In the genomic region with DNA sequence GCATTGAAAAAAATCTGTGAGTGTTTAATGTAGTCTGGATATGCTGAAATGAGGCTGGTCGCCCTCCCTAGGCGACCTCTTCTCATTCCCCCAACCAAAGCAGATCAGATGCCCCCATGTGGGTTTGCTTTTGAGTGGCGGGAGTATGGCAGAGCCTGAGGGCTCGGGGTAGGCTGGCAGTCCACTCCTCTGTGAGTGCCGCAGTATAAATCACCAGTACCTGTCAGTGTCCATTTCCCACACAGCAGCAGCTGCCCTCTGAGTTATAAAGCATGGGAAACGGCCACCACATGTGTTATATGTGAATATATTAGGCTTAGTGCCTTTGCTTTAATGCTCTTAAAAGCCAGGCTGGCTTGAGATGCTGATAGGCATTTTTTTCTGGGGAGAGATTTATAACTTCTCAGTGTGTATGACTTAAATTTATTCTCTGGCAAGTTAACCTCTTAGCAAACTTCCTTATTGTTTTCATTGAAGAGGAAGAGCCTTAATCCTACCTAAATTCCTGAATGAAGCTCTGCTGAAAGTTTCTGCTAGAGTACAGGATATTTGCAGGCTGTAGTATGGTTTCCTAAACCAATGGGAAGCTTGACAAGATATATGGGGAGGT, we compare ENCODE assay signal across 23 cellular contexts. TPM values are rescaled to one million over a fixed set of nuclear protein-coding genes. Genes with fewer than 3 reads are reported as not detected.
"Had no signal": no experiment of that assay in that cellular context is flagged by ENCODE, and none has a peak within 500 bp of the region (broad histone marks: within the 10 kb centered on the region; RNA-seq: fewer than 3 reads in every experiment).

No MANE protein-coding gene starts in this region.

- DNase-seq: activated CD4-positive, alpha-beta T cell treated with anti-CD3 and anti-CD28 coated beads for 4 hours; activated CD4-positive, alpha-beta T cell treated with anti-CD3 and anti-CD28 coated beads, Interleukin-2, amount 50 U/mL, for 4 hours; activated effector memory CD4-positive, alpha-beta T cell treated with Interleukin-2 at 50 U/mL for 16 hours; activated naive CD4-positive, alpha-beta T cell treated with anti-CD3 and anti-CD28 coated beads for 36 hours; activated naive CD8-positive, alpha-beta T cell treated with anti-CD3 and anti-CD28 coated beads for 36 hours; activated T-cell treated with anti-CD3 and anti-CD28 coated beads for 4 hours; activated T-cell treated with anti-CD3 and anti-CD28 coated beads, Interleukin-2, amount 50 U/mL, for 72 hours; adrenal gland; aorta; body of pancreas; cerebellar nuclear complex; colonic mucosa; effector memory CD4-positive, alpha-beta T cell; erythroblast; gastrocnemius medialis; glutamatergic neuron; left cardiac atrium; naive thymus-derived CD4-positive, alpha-beta T cell; right lobe of liver; stimulated activated CD4-positive, alpha-beta T cell treated with anti-CD3 and anti-CD28 coated beads, Interleukin-2, amount 100 ng/mL, for 48 hours; stimulated activated naive CD4-positive, alpha-beta T cell treated with Interleukin-2 at 50 U/mL for 16 hours had no signal

RNA-seq across cellular contexts. Expression of a gene that starts 3.8 kb away (rescaled TPM):
- total RNA-seq: activated naive CD4-positive, alpha-beta T cell treated with anti-CD3 and anti-CD28 coated beads for 36 hours; activated naive CD8-positive, alpha-beta T cell treated with anti-CD3 and anti-CD28 coated beads for 36 hours; activated T-cell treated with anti-CD3 and anti-CD28 coated beads, Interleukin-2, amount 50 U/mL, for 72 hours; dermis microvascular lymphatic vessel endothelial cell; gastrocnemius medialis; naive thymus-derived CD4-positive, alpha-beta T cell; T-helper 1 cell treated with Interleukin-12 subunit alpha and Interleukin-12 subunit beta and Interleukin-4 antibody, amounts not matched to agents 30 ng/mL and 1 ng/mL, for 36 hours had no signal
